22 cellular contexts compared by ENCODE assay signal in the genomic region with DNA sequence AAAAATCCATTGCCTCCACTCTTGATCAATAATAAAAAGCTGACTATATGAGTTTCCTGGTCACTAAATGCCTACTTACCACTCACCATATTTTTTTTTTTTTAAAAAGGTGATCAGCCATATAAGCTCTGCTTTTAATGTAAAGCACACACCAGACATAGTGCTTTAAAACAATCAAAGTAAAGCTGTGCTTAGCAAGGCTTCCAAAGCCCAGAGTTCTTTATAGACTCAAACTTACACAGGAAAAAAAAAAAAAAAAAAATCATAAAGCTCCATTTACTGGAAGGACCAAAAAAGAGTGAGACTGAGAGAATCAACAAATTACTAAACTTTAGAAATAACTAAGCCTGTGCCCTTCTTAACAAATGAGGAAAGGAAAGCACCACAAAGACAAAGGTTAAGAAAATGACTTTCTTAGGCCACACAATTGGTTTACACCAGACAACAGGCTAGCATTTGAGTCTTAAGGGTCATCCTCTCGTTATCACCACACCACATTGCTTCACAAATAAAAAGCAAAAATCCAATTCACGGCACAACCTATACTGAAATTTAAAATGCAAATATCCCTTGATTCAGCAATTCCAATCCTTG. TPM values are rescaled to one million over a fixed set of nuclear protein-coding genes. Genes with fewer than 3 reads are reported as not detected.
DNase-seq lines count a peak whose midpoint lies in the region; ATAC-seq and TF ChIP-seq lines count a peak whose summit lies in the region.
"Had no signal": no experiment of that assay in that cellular context is flagged by ENCODE, and none has a peak within 500 bp of the region (broad histone marks: within the 10 kb centered on the region; RNA-seq: fewer than 3 reads in every experiment).

No MANE protein-coding gene starts in this region.

- H3K27ac Mint-ChIP-seq in activated CD8-positive, alpha-beta T cell treated with anti-CD3 and anti-CD28 coated beads for 36 hours = no peak overlapping the region
- no peak overlapping the region for H3K27ac Mint-ChIP-seq in activated CD8-positive, alpha-beta T cell treated with anti-CD3 and anti-CD28 coated beads, Interleukin-2, amount 10 ng/mL, durations not matched to agents 7 days and 5 days
- H3K27ac Mint-ChIP-seq in activated naive CD4-positive, alpha-beta T cell treated with anti-CD3 and anti-CD28 coated beads, Interleukin-2, amount 50 U/mL, for 72 hours = peak overlapping the region; percentile 78 to 97
- H3K27ac Mint-ChIP-seq in activated T-helper 17 cell treated with anti-CD3 and anti-CD28 coated beads, Interleukin-2, amount 50 U/mL, for 72 hours = peak overlapping the region; percentile 87
- peak overlapping the region; percentile 8 for H3K27ac Mint-ChIP-seq in memory B cell
- no peak overlapping the region for H3K27ac Mint-ChIP-seq in CD8-positive, alpha-beta T cell

- no peaks in the 10 kb centered on the region for H3K27me3 Mint-ChIP-seq in activated CD8-positive, alpha-beta T cell treated with anti-CD3 and anti-CD28 coated beads for 36 hours
- no peaks in the 10 kb centered on the region for H3K27me3 Mint-ChIP-seq in activated CD8-positive, alpha-beta T cell treated with anti-CD3 and anti-CD28 coated beads, Interleukin-2, amount 10 ng/mL, durations not matched to agents 7 days and 5 days (ENCODE audit: low read depth)
- no peaks in the 10 kb centered on the region for H3K27me3 Mint-ChIP-seq in activated T-helper 17 cell treated with anti-CD3 and anti-CD28 coated beads, Interleukin-2, amount 50 U/mL, for 72 hours
- no peaks in the 10 kb centered on the region for H3K27me3 Mint-ChIP-seq in memory B cell
- H3K27me3 Mint-ChIP-seq in CD8-positive, alpha-beta T cell (ENCODE audit: low read depth) = no peaks in the 10 kb centered on the region

- H3K36me3 Mint-ChIP-seq in activated CD8-positive, alpha-beta T cell treated with anti-CD3 and anti-CD28 coated beads for 36 hours (ENCODE audit: low read depth) = peaks cover 5% of the 10 kb centered on the region
- H3K36me3 Mint-ChIP-seq in activated CD8-positive, alpha-beta T cell treated with anti-CD3 and anti-CD28 coated beads, Interleukin-2, amount 10 ng/mL, durations not matched to agents 7 days and 5 days (ENCODE audit: low read depth) = no peaks in the 10 kb centered on the region
- H3K36me3 Mint-ChIP-seq in activated naive CD4-positive, alpha-beta T cell treated with anti-CD3 and anti-CD28 coated beads, Interleukin-2, amount 50 U/mL, for 72 hours = peaks cover 5 to 45% of the 10 kb centered on the region in 2 donors
- H3K36me3 Mint-ChIP-seq in activated T-helper 17 cell treated with anti-CD3 and anti-CD28 coated beads, Interleukin-2, amount 50 U/mL, for 72 hours (ENCODE audit: low read depth) = peaks cover 35% of the 10 kb centered on the region
- H3K36me3 Mint-ChIP-seq in memory B cell = no peaks in the 10 kb centered on the region
- no peaks in the 10 kb centered on the region for H3K36me3 Mint-ChIP-seq in CD8-positive, alpha-beta T cell

- H3K36me3 ChIP-seq in CD8-positive, alpha-beta T cell (ENCODE audit: insufficient read depth, low read length) = no peaks in the 10 kb centered on the region

- POLR2A ChIA-PET in activated CD8-positive, alpha-beta T cell treated with anti-CD3 and anti-CD28 coated beads for 36 hours (lab: Charles Lee) = no interaction called here
- POLR2A ChIA-PET in activated CD8-positive, alpha-beta T cell treated with anti-CD3 and anti-CD28 coated beads, Interleukin-2, amount 10 ng/mL, durations not matched to agents 7 days and 5 days (lab: Charles Lee) = interaction anchor here (1.6 kb wide), 1 partner anchor 12 kb away, joined by 4 read pairs; no protein-coding TSS in a partner anchor
- POLR2A ChIA-PET in CD8-positive, alpha-beta T cell (lab: Charles Lee) = interaction anchor here (1.2 kb wide), 1 partner anchor 11 kb away, joined by 5 read pairs; a partner anchor contains a TSS

- no peaks in the 10 kb centered on the region for H3K9me3 ChIP-seq in CD8-positive, alpha-beta T cell (ENCODE audit: low read length)

- DNase-seq in activated CD8-positive, alpha-beta T cell treated with anti-CD3 and anti-CD28 coated beads for 36 hours = no peak
- DNase-seq in activated CD8-positive, alpha-beta T cell treated with anti-CD3 and anti-CD28 coated beads, Interleukin-2, amount 10 ng/mL, durations not matched to agents 7 days and 5 days = no peak
- DNase-seq in activated naive CD4-positive, alpha-beta T cell treated with anti-CD3 and anti-CD28 coated beads, Interleukin-2, amount 50 U/mL, for 72 hours (ENCODE audit: low spot score in 2 of 2) = no peak
- DNase-seq in activated naive CD4-positive, alpha-beta T cell treated with anti-CD3 and anti-CD28 coated beads, Interleukin-2, amount 50 U/mL, for 16 hours = no peak
- no peak for DNase-seq in memory B cell (ENCODE audit: low spot score in 2 of 2)
- DNase-seq in CD8-positive, alpha-beta T cell = no peak
- DNase-seq: AML-193, C1 segment of cervical spinal cord, DMS53, GDM1, GOT3, NCI-H1092 treated with DMSO at 0.1 percent for 48 hours, NCI-H1436 treated with DMSO at 0.1 percent for 48 hours, NCI-H1930, NCI-H510A treated with DMSO at 0.1 percent for 48 hours, NCI-H748 treated with DMSO at 0.1 percent for 48 hours, PC-9 had no signal

- ATAC-seq in activated CD8-positive, alpha-beta T cell treated with anti-CD3 and anti-CD28 coated beads for 36 hours = peak; percentile 13
- ATAC-seq in activated CD8-positive, alpha-beta T cell treated with anti-CD3 and anti-CD28 coated beads, Interleukin-2, amount 10 ng/mL, durations not matched to agents 7 days and 5 days = no peak
- peak; percentile 75 to 91 for ATAC-seq in activated naive CD4-positive, alpha-beta T cell treated with anti-CD3 and anti-CD28 coated beads, Interleukin-2, amount 50 U/mL, for 72 hours
- peak; percentile 90 for ATAC-seq in activated T-helper 17 cell treated with anti-CD3 and anti-CD28 coated beads, Interleukin-2, amount 50 U/mL, for 72 hours (replicated peaks)
- no peak for ATAC-seq in memory B cell (ENCODE audit: low read depth)
- no peak for ATAC-seq in CD8-positive, alpha-beta T cell
- ATAC-seq in GM18505 (IDR thresholded peaks at IDR 0.05; ENCODE audit: unreplicated experiment) = no peak
- ATAC-seq: HCT116 had no signal

- no peak overlapping the region for H3K4me3 Mint-ChIP-seq in activated CD8-positive, alpha-beta T cell treated with anti-CD3 and anti-CD28 coated beads for 36 hours
- no peak overlapping the region for H3K4me3 Mint-ChIP-seq in activated CD8-positive, alpha-beta T cell treated with anti-CD3 and anti-CD28 coated beads, Interleukin-2, amount 10 ng/mL, durations not matched to agents 7 days and 5 days
- peak overlapping the region; percentile 56 for H3K4me3 Mint-ChIP-seq in activated T-helper 17 cell treated with anti-CD3 and anti-CD28 coated beads, Interleukin-2, amount 50 U/mL, for 72 hours
- H3K4me3 Mint-ChIP-seq in memory B cell = no peak overlapping the region
- H3K4me3 Mint-ChIP-seq in CD8-positive, alpha-beta T cell = no peak overlapping the region

- CTCF ChIA-PET in activated CD8-positive, alpha-beta T cell treated with anti-CD3 and anti-CD28 coated beads for 36 hours (lab: Charles Lee) = interaction anchor here (1.2 kb wide), 1 partner anchor 14 kb away, joined by 5 read pairs; no protein-coding TSS in a partner anchor
- CTCF ChIA-PET in activated CD8-positive, alpha-beta T cell treated with anti-CD3 and anti-CD28 coated beads, Interleukin-2, amount 10 ng/mL, durations not matched to agents 7 days and 5 days (lab: Charles Lee) = interaction anchor here (1.3 to 1.4 kb wide), 2 partner anchors 11 to 537 kb away, joined by 3 to 7 read pairs; a partner anchor contains a TSS
- CTCF ChIA-PET in CD8-positive, alpha-beta T cell (lab: Charles Lee) = interaction anchor here (0.9 to 1.1 kb wide), 2 partner anchors 12 to 36 kb away, joined by 3 to 4 read pairs; no protein-coding TSS in a partner anchor

- no peak overlapping the region for H3K27ac ChIP-seq in CD8-positive, alpha-beta T cell (ENCODE audit: low read depth, low read length)
- H3K27ac ChIP-seq: KMS-11, PC-9, RWPE1 had no signal

- peaks cover 25% of the 10 kb centered on the region for H3K4me1 Mint-ChIP-seq in activated CD8-positive, alpha-beta T cell treated with anti-CD3 and anti-CD28 coated beads for 36 hours (ENCODE audit: low read depth)
- H3K4me1 Mint-ChIP-seq in activated CD8-positive, alpha-beta T cell treated with anti-CD3 and anti-CD28 coated beads, Interleukin-2, amount 10 ng/mL, durations not matched to agents 7 days and 5 days (ENCODE audit: low read depth) = peaks cover 13% of the 10 kb centered on the region
- H3K4me1 Mint-ChIP-seq in activated T-helper 17 cell treated with anti-CD3 and anti-CD28 coated beads, Interleukin-2, amount 50 U/mL, for 72 hours = peaks cover 29% of the 10 kb centered on the region
- H3K4me1 Mint-ChIP-seq in memory B cell = peaks cover 21% of the 10 kb centered on the region
- H3K4me1 Mint-ChIP-seq in CD8-positive, alpha-beta T cell (ENCODE audit: low read depth) = peaks cover 33% of the 10 kb centered on the region

- no peak for TF ChIP-seq POLR2A in GM18505 (IDR thresholded peaks at IDR 0.05; ENCODE audit: borderline replicate concordance, extremely low read depth, insufficient read depth, insufficient read length)

- no peaks in the 10 kb centered on the region for H3K27me3 ChIP-seq in CD8-positive, alpha-beta T cell (ENCODE audit: insufficient read depth, low read length)

- no peaks in the 10 kb centered on the region for H3K9me3 Mint-ChIP-seq in activated CD8-positive, alpha-beta T cell treated with anti-CD3 and anti-CD28 coated beads for 36 hours
- H3K9me3 Mint-ChIP-seq in activated CD8-positive, alpha-beta T cell treated with anti-CD3 and anti-CD28 coated beads, Interleukin-2, amount 10 ng/mL, durations not matched to agents 7 days and 5 days (ENCODE audit: insufficient read depth) = no peaks in the 10 kb centered on the region
- H3K9me3 Mint-ChIP-seq in activated naive CD4-positive, alpha-beta T cell treated with anti-CD3 and anti-CD28 coated beads, Interleukin-2, amount 50 U/mL, for 72 hours = peaks cover 0 to 9% of the 10 kb centered on the region in 2 donors
- H3K9me3 Mint-ChIP-seq in activated T-helper 17 cell treated with anti-CD3 and anti-CD28 coated beads, Interleukin-2, amount 50 U/mL, for 72 hours = no peaks in the 10 kb centered on the region
- H3K9me3 Mint-ChIP-seq in memory B cell = no peaks in the 10 kb centered on the region
- H3K9me3 Mint-ChIP-seq in CD8-positive, alpha-beta T cell = no peaks in the 10 kb centered on the region

- H3K4me1 ChIP-seq in CD8-positive, alpha-beta T cell (ENCODE audit: insufficient read depth, low read length) = no peaks in the 10 kb centered on the region

- H3K4me3 ChIP-seq in CD8-positive, alpha-beta T cell (ENCODE audit: low read depth, low read length) = no peak overlapping the region
- H3K4me3 ChIP-seq: PC-9 had no signal

- TF ChIP-seq CTCF in activated CD8-positive, alpha-beta T cell treated with anti-CD3 and anti-CD28 coated beads for 36 hours (IDR thresholded peaks at IDR 0.05) = no peak
- TF ChIP-seq CTCF in CD8-positive, alpha-beta T cell (IDR thresholded peaks at IDR 0.05) = no peak

- intact Hi-C loops in activated CD8-positive, alpha-beta T cell treated with anti-CD3 and anti-CD28 coated beads for 36 hours (cut with micrococcal nuclease) = no loop called here
- intact Hi-C loops in CD8-positive, alpha-beta T cell (cut with DNase I, micrococcal nuclease) = loop anchor here in 1 of 2 experiments (5.0 kb wide), 1 partner anchor 37 kb away; no protein-coding TSS in a partner anchor

RNA-seq across cellular contexts. Expression of a gene that starts 11.2 kb away (rescaled TPM):
- 10 to 100 TPM in 1 of 2 experiments, 1 to 10 TPM in 1; 8.3 to 10.1 TPM for total RNA-seq in activated CD8-positive, alpha-beta T cell treated with anti-CD3 and anti-CD28 coated beads for 36 hours
- total RNA-seq in activated CD8-positive, alpha-beta T cell treated with anti-CD3 and anti-CD28 coated beads, Interleukin-2, amount 10 ng/mL, durations not matched to agents 7 days and 5 days = 10 to 100 TPM; 10.7 to 13.6 TPM
- total RNA-seq in activated naive CD4-positive, alpha-beta T cell treated with anti-CD3 and anti-CD28 coated beads, Interleukin-2, amount 50 U/mL, for 72 hours = 10 to 100 TPM; 16.0 to 27.0 TPM
- total RNA-seq in activated T-helper 17 cell treated with anti-CD3 and anti-CD28 coated beads, Interleukin-2, amount 50 U/mL, for 72 hours = 10 to 100 TPM; 22.7 to 27.5 TPM
- 1 to 10 TPM; 7.0 to 8.3 TPM for total RNA-seq in CD8-positive, alpha-beta T cell

Comparison
In these comparisons a context has a peak if more than half of its experiments do, and no peak if none do; other contexts are left out.
1. ATAC-seq: peak in activated CD8-positive, alpha-beta T cell treated with anti-CD3 and anti-CD28 coated beads for 36 hours (single experiment), activated naive CD4-positive, alpha-beta T cell treated with anti-CD3 and anti-CD28 coated beads, Interleukin-2, amount 50 U/mL, for 72 hours (2 of 2) and activated T-helper 17 cell treated with anti-CD3 and anti-CD28 coated beads, Interleukin-2, amount 50 U/mL, for 72 hours (single experiment); none in activated CD8-positive, alpha-beta T cell treated with anti-CD3 and anti-CD28 coated beads, Interleukin-2, amount 10 ng/mL, durations not matched to agents 7 days and 5 days (single experiment), memory B cell (single experiment), CD8-positive, alpha-beta T cell (single experiment) and GM18505 (single experiment).
2. H3K27ac Mint-ChIP-seq: peak in activated naive CD4-positive, alpha-beta T cell treated with anti-CD3 and anti-CD28 coated beads, Interleukin-2, amount 50 U/mL, for 72 hours (2 of 2), activated T-helper 17 cell treated with anti-CD3 and anti-CD28 coated beads, Interleukin-2, amount 50 U/mL, for 72 hours (single experiment) and memory B cell (single experiment); none in activated CD8-positive, alpha-beta T cell treated with anti-CD3 and anti-CD28 coated beads for 36 hours (single experiment), activated CD8-positive, alpha-beta T cell treated with anti-CD3 and anti-CD28 coated beads, Interleukin-2, amount 10 ng/mL, durations not matched to agents 7 days and 5 days (single experiment) and CD8-positive, alpha-beta T cell (single experiment).